ENCODE assay signal across 14 cellular contexts in genomic region chr10:132467464-132468149, GRCh38.
A peak's percentile ranks its signal among the peaks of the same experiment; 100 is the strongest.
DNase-seq lines count a peak whose midpoint lies in the region; ATAC-seq and TF ChIP-seq lines count a peak whose summit lies in the region.
"Had no signal": no experiment of that assay in that cellular context is flagged by ENCODE, and none has a peak within 500 bp of the region (broad histone marks: within the 10 kb centered on the region; RNA-seq: fewer than 3 reads in every experiment).

No MANE protein-coding gene starts in this region.

- H3K4me3 ChIP-seq in Karpas-422 (ENCODE audit: low read length) (peak overlapping the region; percentile 52; the same call in 1 of the 2 replicates), osteoblast (ENCODE audit: insufficient read depth, low read length) (no peak overlapping the region)
- H3K4me3 ChIP-seq: SJCRH30 had no signal

- H3K27ac ChIP-seq in Karpas-422 (ENCODE audit: low read length) (peak overlapping the region; percentile 92), osteoblast (ENCODE audit: low read depth, low read length) (no peak overlapping the region)
- H3K27ac ChIP-seq: SJCRH30 had no signal

- H3K36me3 Mint-ChIP-seq in glutamatergic neuron (ENCODE audit: unreplicated experiment) = no peaks in the 10 kb centered on the region

- peak overlapping the region; percentile 73 for H3K9ac ChIP-seq in Karpas-422 (ENCODE audit: low read length)

- peaks cover 9% of the 10 kb centered on the region for H3K9me3 Mint-ChIP-seq in glutamatergic neuron (ENCODE audit: unreplicated experiment)

- H3K36me3 ChIP-seq in Karpas-422 (ENCODE audit: insufficient read depth, low read length) (peaks cover 4% of the 10 kb centered on the region; the same call in 1 of the 2 replicates), osteoblast (ENCODE audit: insufficient read depth, low read length) (no peaks in the 10 kb centered on the region)
- H3K36me3 ChIP-seq: SJCRH30 had no signal

- no peaks in the 10 kb centered on the region for H3K27me3 ChIP-seq in Karpas-422 (ENCODE audit: low read length)
- peaks cover 12% of the 10 kb centered on the region for H3K27me3 ChIP-seq in osteoblast (ENCODE audit: insufficient read depth, low read length)
- H3K27me3 ChIP-seq: SJCRH30 had no signal

- H4K20me1 ChIP-seq in Karpas-422 (ENCODE audit: insufficient read depth, low read depth, low read length) (no peaks in the 10 kb centered on the region), osteoblast (ENCODE audit: insufficient read depth, low read length) (no peaks in the 10 kb centered on the region)

- H3K27ac Mint-ChIP-seq in glutamatergic neuron (ENCODE audit: unreplicated experiment) = no peak overlapping the region
- H3K27ac Mint-ChIP-seq: CD4-positive, alpha-beta memory T cell; dendritic cell treated with granulocyte-macrophage colony-stimulating factor and Interleukin-4, amounts not matched to agents 40 ng/mL and 50 ng/mL, for 4 days had no signal

- DNase-seq in COLO668 (lab: John Stamatoyannopoulos, UW; ENCODE audit: unreplicated experiment) = peak; percentile 15
- peak; percentile 78 for DNase-seq in Karpas-422
- DNase-seq in glutamatergic neuron = peak; percentile 27
- DNase-seq in osteoblast (ENCODE audit: insufficient read length, low spot score, missing footprints) = peak; percentile 73
- DNase-seq: CD4-positive, alpha-beta memory T cell; NCI-H524 treated with DMSO at 0.1 percent for 48 hours; SJCRH30; stimulated activated CD4-positive, alpha-beta T cell treated with anti-CD3 and anti-CD28 coated beads, Interleukin-4, amount 100 ng/mL, for 1 hour; stimulated activated naive CD4-positive, alpha-beta T cell treated with Interleukin-2 at 50 U/mL for 16 hours had no signal

- H3K4me1 ChIP-seq in Karpas-422 (ENCODE audit: low read length) (peaks cover 88% of the 10 kb centered on the region), osteoblast (ENCODE audit: insufficient read depth, low read length) (no peaks in the 10 kb centered on the region)
- H3K4me1 ChIP-seq: SJCRH30 had no signal

- H3K4me1 Mint-ChIP-seq in glutamatergic neuron (ENCODE audit: low read depth, unreplicated experiment) = peaks cover 5% of the 10 kb centered on the region

- H3K9me3 ChIP-seq in Karpas-422 (ENCODE audit: low read length) (no peaks in the 10 kb centered on the region), osteoblast (ENCODE audit: low read depth, low read length) (no peaks in the 10 kb centered on the region)
- H3K9me3 ChIP-seq: SJCRH30 had no signal

- H3K27me3 Mint-ChIP-seq in glutamatergic neuron (ENCODE audit: unreplicated experiment) = peaks cover 7% of the 10 kb centered on the region

- no peak for ATAC-seq in HG03565 (IDR thresholded peaks at IDR 0.05; ENCODE audit: unreplicated experiment)
- no peak for ATAC-seq in GM18867 (IDR thresholded peaks at IDR 0.05; ENCODE audit: unreplicated experiment)
- no peak for ATAC-seq in GM18873 (IDR thresholded peaks at IDR 0.05; ENCODE audit: low FRiP score, unreplicated experiment)
- ATAC-seq in GM19328 (IDR thresholded peaks at IDR 0.05; ENCODE audit: unreplicated experiment) = no peak

- H3K79me2 ChIP-seq in Karpas-422 (ENCODE audit: low read length) (no peaks in the 10 kb centered on the region), osteoblast (ENCODE audit: insufficient read depth, low read length) (no peaks in the 10 kb centered on the region)

- H3K4me3 Mint-ChIP-seq in glutamatergic neuron (ENCODE audit: unreplicated experiment) = no peak overlapping the region
- H3K4me3 Mint-ChIP-seq: CD4-positive, alpha-beta memory T cell; dendritic cell treated with granulocyte-macrophage colony-stimulating factor and Interleukin-4, amounts not matched to agents 40 ng/mL and 50 ng/mL, for 4 days had no signal

- TF ChIP-seq CTCF in glutamatergic neuron (IDR thresholded peaks at IDR 0.05; ENCODE audit: partially characterized antibody, unreplicated experiment) (no peak), osteoblast (IDR thresholded peaks at IDR 0.05; ENCODE audit: extremely low read depth, low read depth, low read length) (no peak)

- no peak overlapping the region for H2AFZ ChIP-seq in Karpas-422 (ENCODE audit: low read length)
- H2AFZ ChIP-seq in osteoblast (ENCODE audit: low read length) = no peak overlapping the region

- H3K4me2 ChIP-seq in Karpas-422 (ENCODE audit: low read depth, low read length, poor library complexity, severe bottlenecking) (peak overlapping the region; percentile 60), osteoblast (ENCODE audit: insufficient read depth, low read length) (no peak overlapping the region)

- no peaks in the 10 kb centered on the region for H3K9me2 ChIP-seq in Karpas-422 (replicated peaks; ENCODE audit: insufficient read depth, low read length)

Comparison
In these comparisons a context has a peak if more than half of its experiments do, and no peak if none do; other contexts are left out.
1. DNase-seq: peak in every context shown above with its lines; median percentile 78 in Karpas-422; 73 in osteoblast; 27 in glutamatergic neuron; 15 in COLO668.